Comparison of ENCODE assay signal across 10 cellular contexts in genomic region chr10:95756796-95757657, GRCh38. TPM values are rescaled to one million over a fixed set of nuclear protein-coding genes. Genes with fewer than 3 reads are reported as not detected.
DNase-seq lines count a peak whose midpoint lies in the region; ATAC-seq, FAIRE-seq and TF ChIP-seq lines count a peak whose summit lies in the region.
"Had no signal": no experiment of that assay in that cellular context is flagged by ENCODE, and none has a peak within 500 bp of the region (broad histone marks: within the 10 kb centered on the region; RNA-seq: fewer than 3 reads in every experiment).

No MANE protein-coding gene starts in this region.

- DNase-seq in GM06990 (ENCODE audit: extremely low read depth, insufficient read length): peak; percentile 63
- DNase-seq in Peyer's patch: peak in 1 of 3 donors; percentile 22
- no peak for DNase-seq in left ventricle myocardium superior
- DNase-seq in RCC 7860 (ENCODE audit: low spot score): no peak
- no peak for DNase-seq in H54 (ENCODE audit: insufficient read length, low spot score)
- no peak for DNase-seq in DMS153 treated with DMSO at 0.1 percent for 48 hours (lab: John Stamatoyannopoulos, UW; ENCODE audit: unreplicated experiment)
- no peak for DNase-seq in amniotic stem cell (lab: John Stamatoyannopoulos, UW)
- DNase-seq: MG63 had no signal

- intact Hi-C loops in left ventricle myocardium superior (cut with micrococcal nuclease): no loop called here

- ATAC-seq in left ventricle myocardium superior: peak; percentile 8

- no peaks in the 10 kb centered on the region for H3K27me3 ChIP-seq in GM06990 (replicated peaks; ENCODE audit: control insufficient read depth, insufficient read depth, low read length)
- H3K27me3 ChIP-seq in Peyer's patch: no peaks in the 10 kb centered on the region
- H3K27me3 ChIP-seq in rectal smooth muscle tissue (ENCODE audit: control insufficient read depth, insufficient read depth, low read length): no peaks in the 10 kb centered on the region
- H3K27me3 ChIP-seq: MG63 had no signal

- TF ChIP-seq CTCF in GM06990 (IDR thresholded peaks at IDR 0.05; ENCODE audit: insufficient read depth, low read length, poor library complexity, severe bottlenecking): no peak
- TF ChIP-seq CTCF in Peyer's patch (IDR thresholded peaks at IDR 0.05): no peak

- H3K4me1 ChIP-seq in Peyer's patch: peaks cover 0 to 10% (median 2%) of the 10 kb centered on the region in 4 donors
- H3K4me1 ChIP-seq in rectal smooth muscle tissue (ENCODE audit: control insufficient read depth, insufficient read depth, low read length): peaks cover 24% of the 10 kb centered on the region

- no peaks in the 10 kb centered on the region for H3K9me3 ChIP-seq in Peyer's patch
- H3K9me3 ChIP-seq: MG63 had no signal

- FAIRE-seq in RCC 7860 (lab: Jason Lieb, UNC) (no peak), H54 (lab: Jason Lieb, UNC) (no peak)
- FAIRE-seq: G401.6 had no signal

- H3K4me3 ChIP-seq in GM06990 (replicated peaks; ENCODE audit: low read depth, low read length): peak overlapping the region; percentile 88
- H3K4me3 ChIP-seq in Peyer's patch: peak overlapping the region; percentile 33 to 46 (median 38)
- peak overlapping the region; percentile 65 for H3K4me3 ChIP-seq in rectal smooth muscle tissue (ENCODE audit: low read length)
- H3K4me3 ChIP-seq: MG63 had no signal

- peak overlapping the region; percentile 34 for H3K9ac ChIP-seq in rectal smooth muscle tissue (ENCODE audit: low read length)

- no peaks in the 10 kb centered on the region for H3K36me3 ChIP-seq in GM06990 (ENCODE audit: control insufficient read depth, insufficient read depth, low read length)
- H3K36me3 ChIP-seq in Peyer's patch: no peaks in the 10 kb centered on the region
- H3K36me3 ChIP-seq in rectal smooth muscle tissue (ENCODE audit: control insufficient read depth, insufficient read depth, low read length): no peaks in the 10 kb centered on the region
- H3K36me3 ChIP-seq: MG63 had no signal

- TF ChIP-seq POLR2A in Peyer's patch (IDR thresholded peaks at IDR 0.05) (no peak), H54 (IDR thresholded peaks at IDR 0.05; ENCODE audit: low read depth, low read length) (no peak)

- H3K27ac ChIP-seq in Peyer's patch: peak overlapping the region; percentile 75 to 80 (median 77)
- H3K27ac ChIP-seq in rectal smooth muscle tissue (ENCODE audit: low read depth, low read length): peak overlapping the region; percentile 84

RNA-seq across cellular contexts. Expression of gene ENTPD1, which starts 1.1 kb away (rescaled TPM):
- total RNA-seq in Peyer's patch (10 to 100 TPM in 3 of 4 donors, 1 to 10 TPM in 1; 5.8 to 73.4 (median 16.8) TPM), left ventricle myocardium superior (7.5 TPM)

Comparison
In these comparisons a context has a peak if more than half of its experiments do, and no peak if none do; other contexts are left out.
1. H3K4me3 ChIP-seq: peak in every context shown above with its lines; median percentile 88 in GM06990; 65 in rectal smooth muscle tissue; 38 in Peyer's patch.